In genomic region chr1:181129771-181130606, GRCh38 we compare ENCODE assay signal across 1 cellular context.
TF ChIP-seq lines count a peak whose summit lies in the region.

No MANE protein-coding gene starts in this region.

TF ChIP-seq in K562, 482 proteins besides CTCF, POLR2A, EP300 and RAD21 (continued from another document and continues in another):
- no peak for TF ChIP-seq E2F4 (CRISPR knock-in tag; IDR thresholded peaks at IDR 0.05; ENCODE audit: low read depth)
- TF ChIP-seq TEAD2 (tag; IDR thresholded peaks at IDR 0.05): no peak
- TF ChIP-seq ZZZ3 (IDR thresholded peaks at IDR 0.05): no peak
- peak; percentile 55 for TF ChIP-seq TAF1 (IDR thresholded peaks at IDR 0.05; ENCODE audit: control insufficient read depth, extremely low read depth, insufficient read depth, low read length, severe bottlenecking)
- TF ChIP-seq MIER1 (IDR thresholded peaks at IDR 0.05; ENCODE audit: low read depth): no peak; the same call in 1 of the 2 replicates
- no peak for TF ChIP-seq POU5F1 (IDR thresholded peaks at IDR 0.05; ENCODE audit: borderline replicate concordance, low read depth, low read length, partially characterized antibody)
- TF ChIP-seq CLOCK (CRISPR knock-in tag; IDR thresholded peaks at IDR 0.05; ENCODE audit: borderline replicate concordance): no peak
- no peak for TF ChIP-seq ZNF263 (CRISPR knock-in tag; IDR thresholded peaks at IDR 0.05; ENCODE audit: borderline replicate concordance)
- TF ChIP-seq TCF7 (IDR thresholded peaks at IDR 0.05; ENCODE audit: borderline replicate concordance): peak; percentile 97
- peak; percentile 73 for TF ChIP-seq PML (IDR thresholded peaks at IDR 0.05; ENCODE audit: low read length)
- TF ChIP-seq MLLT1 (IDR thresholded peaks at IDR 0.05): peak; percentile 49 to 86; a peak in 2 of 4 replicates
- peak; percentile 80; the same call in 1 of the 2 replicates for TF ChIP-seq SMARCC2 (IDR thresholded peaks at IDR 0.05; ENCODE audit: low read depth)
- peak; percentile 80 for TF ChIP-seq SMAD4 (CRISPR knock-in tag; conservative IDR thresholded peaks at IDR 0.05)
- TF ChIP-seq PHTF2 (CRISPR knock-in tag; IDR thresholded peaks at IDR 0.05): no peak
- no peak for TF ChIP-seq SP2 (IDR thresholded peaks at IDR 0.05; ENCODE audit: extremely low read depth, low read depth, low read length, poor library complexity, severe bottlenecking)
- TF ChIP-seq SAFB2 (IDR thresholded peaks at IDR 0.05; ENCODE audit: borderline replicate concordance, low read depth, low read length, severe bottlenecking): no peak
- no peak for TF ChIP-seq ZNF696 (CRISPR knock-in tag; conservative IDR thresholded peaks at IDR 0.05)
- peak in 1 of 2 experiments; percentile 48 for TF ChIP-seq AFF1 (IDR thresholded peaks at IDR 0.05; ENCODE audit: low read depth in 1 of 2, partially characterized antibody in 2 of 2)
- peak; percentile 50; the same call in 1 of the 2 replicates for TF ChIP-seq HINFP (tag; conservative IDR thresholded peaks at IDR 0.05; ENCODE audit: low read depth)
- TF ChIP-seq U2AF2 (optimal IDR thresholded peaks at IDR 0.05; ENCODE audit: low read depth, low read length): no peak
- TF ChIP-seq ESRRB (CRISPR knock-in tag; IDR thresholded peaks at IDR 0.05; ENCODE audit: borderline replicate concordance): no peak
- no peak for TF ChIP-seq RFX7 (CRISPR knock-in tag; IDR thresholded peaks at IDR 0.05)
- TF ChIP-seq BRD9 (IDR thresholded peaks at IDR 0.05; ENCODE audit: low read depth, partially characterized antibody): peak; percentile 27
- TF ChIP-seq CAMTA2 (CRISPR knock-in tag; conservative IDR thresholded peaks at IDR 0.05): no peak
- TF ChIP-seq ZFX (CRISPR knock-in tag; IDR thresholded peaks at IDR 0.05): no peak
- TF ChIP-seq MCM2 (IDR thresholded peaks at IDR 0.05; ENCODE audit: low read depth): no peak
- peak in 1 of 2 experiments; percentile 66; a peak in 1 of 4 replicates for TF ChIP-seq ZNF318 (IDR thresholded peaks at IDR 0.05; ENCODE audit: borderline replicate concordance in 1 of 2, low read depth in 1 of 2)
- TF ChIP-seq ZKSCAN1 (IDR thresholded peaks at IDR 0.05; ENCODE audit: low read depth, low read length): no peak; the same call in 1 of the 2 replicates
- TF ChIP-seq ZNF584 (CRISPR knock-in tag; IDR thresholded peaks at IDR 0.05; ENCODE audit: low read depth): no peak
- no peak for TF ChIP-seq ZNF436 (CRISPR knock-in tag; IDR thresholded peaks at IDR 0.05)
- TF ChIP-seq ZC3H4 (CRISPR knock-in tag; IDR thresholded peaks at IDR 0.05; ENCODE audit: borderline replicate concordance): no peak
- TF ChIP-seq SRF (CRISPR knock-in tag; IDR thresholded peaks at IDR 0.05): no peak
- TF ChIP-seq KDM4B (IDR thresholded peaks at IDR 0.05; ENCODE audit: borderline replicate concordance in 2 of 2, low read depth in 1 of 2): no peak
- no peak for TF ChIP-seq TFE3 (CRISPR knock-in tag; IDR thresholded peaks at IDR 0.05)
- TF ChIP-seq RBM34 (IDR thresholded peaks at IDR 0.05; ENCODE audit: borderline replicate concordance, insufficient read depth, low read length): no peak
- TF ChIP-seq MAFG (tag; conservative IDR thresholded peaks at IDR 0.05): peak; percentile 99
- peak; percentile 74 for TF ChIP-seq STAT5A (IDR thresholded peaks at IDR 0.05; ENCODE audit: borderline replicate concordance, low read length)
- TF ChIP-seq RAD51 (IDR thresholded peaks at IDR 0.05; ENCODE audit: borderline replicate concordance, low read depth): no peak
